Comparison of ENCODE assay signal across 21 cellular contexts in genomic region chr12:24615967-24616411, GRCh38.
DNase-seq lines count a peak whose midpoint lies in the region; TF ChIP-seq lines count a peak whose summit lies in the region.
"Had no signal": no experiment of that assay in that cellular context is flagged by ENCODE, and none has a peak within 500 bp of the region (broad histone marks: within the 10 kb centered on the region; RNA-seq: fewer than 3 reads in every experiment).

No MANE protein-coding gene starts in this region.

- H3K36me3 Mint-ChIP-seq in CD14-positive monocyte: no peaks in the 10 kb centered on the region
- H3K36me3 Mint-ChIP-seq: memory B cell, natural killer cell had no signal

- H3K4me3 ChIP-seq in astrocyte of the spinal cord (ENCODE audit: low read depth, low read length) (no peak overlapping the region), mesenchymal stem cell (ENCODE audit: insufficient read depth in 1 of 2, low read depth in 1 of 2, low read length in 2 of 2) (no peak overlapping the region), BE2C (ENCODE audit: low read depth, low read length) (no peak overlapping the region)
- H3K4me3 ChIP-seq: psoas muscle had no signal

- H3K4me1 ChIP-seq in mesenchymal stem cell (ENCODE audit: control insufficient read depth, insufficient read depth, low read depth, low read length) (peaks cover 2% of the 10 kb centered on the region), BE2C (no peaks in the 10 kb centered on the region)
- H3K4me1 ChIP-seq: psoas muscle had no signal

- no peak overlapping the region for H2BK120ac ChIP-seq in mesenchymal stem cell (ENCODE audit: low read depth, low read length)

- no peak overlapping the region for H3K4ac ChIP-seq in mesenchymal stem cell (ENCODE audit: low read depth in 1 of 2, low read length in 2 of 2)

- no peak overlapping the region for H3K23ac ChIP-seq in mesenchymal stem cell (ENCODE audit: low read length in 2 of 2)

- H2BK15ac ChIP-seq in mesenchymal stem cell (ENCODE audit: low read depth, poor library complexity, severe bottlenecking): no peak overlapping the region

- no peak overlapping the region for H4K91ac ChIP-seq in mesenchymal stem cell (ENCODE audit: low read length)

- H3K14ac ChIP-seq in mesenchymal stem cell (ENCODE audit: low read length in 2 of 2): no peak overlapping the region

- H3K27ac ChIP-seq in mesenchymal stem cell (ENCODE audit: low read length, poor library complexity, severe bottlenecking): no peak overlapping the region
- H3K27ac ChIP-seq: psoas muscle, WERI-Rb-1 had no signal

- in situ Hi-C loops in astrocyte of the spinal cord (cut with HindIII; ENCODE audit: low sequenced_read_pairs): no loop called here

- no peak overlapping the region for H2BK5ac ChIP-seq in mesenchymal stem cell (ENCODE audit: low read depth, low read length, poor library complexity, severe bottlenecking)

- H3K27me3 ChIP-seq in mesenchymal stem cell (ENCODE audit: control insufficient read depth in 1 of 2, insufficient read depth in 1 of 2, low read length in 2 of 2) (no peaks in the 10 kb centered on the region), BE2C (no peaks in the 10 kb centered on the region)

- no peak overlapping the region for H3K4me3 Mint-ChIP-seq in CD14-positive monocyte
- H3K4me3 Mint-ChIP-seq: activated CD4-positive, alpha-beta memory T cell treated with anti-CD3 and anti-CD28 coated beads, Interleukin-2, amount 10 ng/mL, durations not matched to agents 7 days and 5 days; activated T-cell treated with anti-CD3 and anti-CD28 coated beads, Interleukin-2, amount 50 U/mL, for 4 hours; memory B cell; natural killer cell had no signal

- DNase-seq in A172 (ENCODE audit: low spot score): peak; percentile 36
- DNase-seq in NCI-H226: peak; percentile 86
- DNase-seq in astrocyte of the spinal cord (ENCODE audit: low read depth, low spot score): peak; percentile 70
- peak; percentile 40 for DNase-seq in mesenchymal stem cell
- DNase-seq in NCI-H1694 (lab: John Stamatoyannopoulos, UW): no peak
- no peak for DNase-seq in occipital lobe (lab: John Stamatoyannopoulos, UW)
- DNase-seq in CD14-positive monocyte (ENCODE audit: low spot score): no peak
- no peak for DNase-seq in BE2C
- DNase-seq: activated CD4-positive, alpha-beta memory T cell treated with anti-CD3 and anti-CD28 coated beads, Interleukin-2, amount 10 ng/mL, durations not matched to agents 7 days and 5 days; activated naive CD4-positive, alpha-beta T cell treated with anti-CD3 and anti-CD28 coated beads, Interleukin-2, amount 50 U/mL, for 16 hours; activated T-cell treated with anti-CD3 and anti-CD28 coated beads, Interleukin-2, amount 50 U/mL, for 4 hours; effector CD4-positive, alpha-beta T cell; GOT3; kidney glomerular epithelial cell; natural killer cell; NCI-H1930; psoas muscle; SHP77; T-helper 1 cell; WERI-Rb-1 had no signal

- peak overlapping the region in 1 of 2 experiments; percentile 21 for H2BK12ac ChIP-seq in mesenchymal stem cell (ENCODE audit: low read length in 2 of 2)

- H3K36me3 ChIP-seq in mesenchymal stem cell (ENCODE audit: control insufficient read depth in 1 of 2, insufficient read depth in 2 of 2, low read depth in 1 of 2, low read length in 2 of 2) (no peaks in the 10 kb centered on the region), BE2C (no peaks in the 10 kb centered on the region)
- H3K36me3 ChIP-seq: WERI-Rb-1 had no signal

- no peak overlapping the region for H3K18ac ChIP-seq in mesenchymal stem cell (ENCODE audit: low read depth in 1 of 2, low read length in 2 of 2)

- intact Hi-C loops in CD14-positive monocyte (cut with micrococcal nuclease): no loop called here

- no peak overlapping the region for H3K27ac Mint-ChIP-seq in CD14-positive monocyte
- H3K27ac Mint-ChIP-seq: activated CD4-positive, alpha-beta memory T cell treated with anti-CD3 and anti-CD28 coated beads, Interleukin-2, amount 10 ng/mL, durations not matched to agents 7 days and 5 days; memory B cell; natural killer cell had no signal

- no peak overlapping the region for H2AFZ ChIP-seq in mesenchymal stem cell (ENCODE audit: low read depth, low read length)

- H3K27me3 Mint-ChIP-seq in CD14-positive monocyte (ENCODE audit: low read depth in 3 of 3): peaks cover 0 to 2% (median 0%) of the 10 kb centered on the region in 3 donors
- H3K27me3 Mint-ChIP-seq: memory B cell had no signal

- no peaks in the 10 kb centered on the region for H3K79me1 ChIP-seq in mesenchymal stem cell (replicated peaks; ENCODE audit: low read length, poor library complexity, severe bottlenecking)

- no peak overlapping the region for H4K8ac ChIP-seq in mesenchymal stem cell (ENCODE audit: low read length)

- H3K9me3 ChIP-seq in mesenchymal stem cell (ENCODE audit: control insufficient read depth, low read length): no peaks in the 10 kb centered on the region
- 0 out of 2 replicates have a peak, but pooled peaks cover 2% of the 10 kb centered on the region for H3K9me3 ChIP-seq in BE2C
- H3K9me3 ChIP-seq: psoas muscle had no signal

- 51% methylated on average over 3 of the region's 3 CpGs for WGBS in mesenchymal stem cell

- H3K4me1 Mint-ChIP-seq in CD14-positive monocyte: no peaks in the 10 kb centered on the region
- H3K4me1 Mint-ChIP-seq: activated CD4-positive, alpha-beta memory T cell treated with anti-CD3 and anti-CD28 coated beads, Interleukin-2, amount 10 ng/mL, durations not matched to agents 7 days and 5 days; natural killer cell had no signal

- H3K9ac ChIP-seq in mesenchymal stem cell (ENCODE audit: low read length): no peak overlapping the region

- TF ChIP-seq CTCF in astrocyte of the spinal cord (IDR thresholded peaks at IDR 0.05; ENCODE audit: low read depth, low read length) (no peak), CD14-positive monocyte (IDR thresholded peaks at IDR 0.05) (no peak), BE2C (IDR thresholded peaks at IDR 0.05; ENCODE audit: low read depth, low read length) (no peak)

- no peak overlapping the region for H3K4me2 ChIP-seq in mesenchymal stem cell (ENCODE audit: low read length, poor library complexity, severe bottlenecking)

- H3K9me3 Mint-ChIP-seq in CD14-positive monocyte: peaks cover 0 to 8% (median 3%) of the 10 kb centered on the region in 7 donors
- H3K9me3 Mint-ChIP-seq: activated CD4-positive, alpha-beta memory T cell treated with anti-CD3 and anti-CD28 coated beads, Interleukin-2, amount 10 ng/mL, durations not matched to agents 7 days and 5 days; activated T-cell treated with anti-CD3 and anti-CD28 coated beads, Interleukin-2, amount 50 U/mL, for 4 hours; memory B cell had no signal

- H2AK5ac ChIP-seq in mesenchymal stem cell (ENCODE audit: low read length, severe bottlenecking): no peak overlapping the region

Comparison
In these comparisons a context has a peak if more than half of its experiments do, and no peak if none do; other contexts are left out.
1. DNase-seq: peak in A172 (single experiment), NCI-H226 (single experiment), astrocyte of the spinal cord (single experiment) and mesenchymal stem cell (single experiment); none in NCI-H1694 (single experiment), occipital lobe (single experiment), CD14-positive monocyte (single experiment) and BE2C (single experiment).